ENCODE assay signal across 8 cellular contexts in the genomic region with DNA sequence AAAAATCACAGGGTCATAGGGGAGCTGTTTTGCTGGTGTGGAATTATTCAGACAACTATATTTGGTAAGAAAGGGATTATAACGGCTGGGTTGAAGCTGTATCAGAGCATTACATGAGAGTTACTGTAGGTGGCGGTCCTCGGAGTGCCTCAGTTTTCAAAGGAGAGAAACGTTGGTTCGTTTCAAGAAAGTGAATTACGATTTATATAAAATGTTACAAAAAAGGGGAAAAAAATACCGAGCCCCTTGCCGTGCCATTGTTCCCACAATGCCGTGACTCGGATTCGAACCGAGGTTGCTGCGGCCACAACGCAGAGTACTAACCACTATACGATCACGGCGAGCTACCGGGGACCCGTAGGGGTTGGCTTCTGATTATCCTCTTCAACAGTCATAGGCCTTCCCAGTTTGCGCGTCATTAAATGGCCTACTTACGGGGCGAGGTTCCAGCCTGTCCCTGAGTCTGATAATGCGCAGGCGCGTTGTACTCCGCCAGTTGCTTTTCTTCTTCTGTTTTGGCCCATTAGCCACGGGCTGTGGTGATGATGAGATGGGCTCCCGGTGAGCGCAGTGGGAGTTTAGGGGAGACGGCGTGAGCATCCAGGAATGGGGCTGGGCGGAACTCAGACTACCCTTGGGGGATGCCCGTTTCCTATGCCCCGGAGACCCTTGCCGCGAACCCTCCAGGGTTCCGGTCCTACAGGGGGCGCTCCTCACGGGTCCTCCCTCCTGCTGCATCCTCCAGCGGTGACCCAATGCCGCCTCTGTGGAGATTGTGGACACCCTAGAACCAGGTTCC. TPM values are rescaled to one million over a fixed set of nuclear protein-coding genes. Genes with fewer than 3 reads are reported as not detected.
DNase-seq lines count a peak whose midpoint lies in the region; ATAC-seq and TF ChIP-seq lines count a peak whose summit lies in the region.

No MANE protein-coding gene starts in this region.

- H3K79me2 ChIP-seq in SK-N-SH (ENCODE audit: insufficient read depth) (no peaks in the 10 kb centered on the region), trophoblast cell (ENCODE audit: control insufficient read depth, insufficient read depth, low read length, poor library complexity) (peaks cover 1% of the 10 kb centered on the region)

- H3K4me1 ChIP-seq in SK-N-SH (ENCODE audit: control insufficient read depth in 1 of 2, insufficient read depth in 2 of 2, low read depth in 1 of 2, low read length in 1 of 2) (peaks cover 0 to 4% of the 10 kb centered on the region in 2 experiments; a peak in 1 of 4 replicates), cardiac muscle cell (ENCODE audit: low read depth) (no peaks in the 10 kb centered on the region), trophoblast cell (ENCODE audit: control insufficient read depth in 1 of 2, insufficient read depth in 2 of 2, low read length in 2 of 2) (no peaks in the 10 kb centered on the region)

- no peaks in the 10 kb centered on the region for H4K20me1 ChIP-seq in SK-N-SH (ENCODE audit: insufficient read depth)

- CTCF ChIA-PET in HEK293T (lab: Yijun Ruan, JAX): interaction anchor here (0.6 to 1.6 kb wide), 4 partner anchors 9 to 35 kb away, joined by 3 to 4 read pairs (median 4); no protein-coding TSS in a partner anchor
- CTCF ChIA-PET in SK-N-SH (lab: Yijun Ruan, JAX): interaction anchor here (0.8 to 10.1 kb wide), 22 partner anchors 8 to 388 kb away, joined by 3 to 226 read pairs (median 5); a partner anchor contains a TSS

- ATAC-seq in activated naive CD8-positive, alpha-beta T cell treated with anti-CD3 and anti-CD28 coated beads, Interleukin-2, amount 10 ng/mL, durations not matched to agents 7 days and 5 days (ENCODE audit: low read depth): peak; percentile 77

- no peak overlapping the region for H2BK12ac ChIP-seq in trophoblast cell (ENCODE audit: low read length)

- H3K27ac ChIP-seq in SK-N-SH (ENCODE audit: low read depth in 2 of 2, low read length in 1 of 2) (peak overlapping the region; percentile 93 to 94), cardiac muscle cell (peak overlapping the region; percentile 75), trophoblast cell (ENCODE audit: low read depth, low read length) (no peak overlapping the region)

- no peak overlapping the region for H3K18ac ChIP-seq in trophoblast cell (ENCODE audit: low read length)

- H4K8ac ChIP-seq in trophoblast cell (ENCODE audit: low read depth, low read length): peak overlapping the region; percentile 71

- no peak overlapping the region for H2AK5ac ChIP-seq in trophoblast cell (ENCODE audit: low read length)

- H3K23ac ChIP-seq in trophoblast cell (ENCODE audit: low read length): no peak overlapping the region

- TF ChIP-seq CTCF in SK-N-SH (IDR thresholded peaks at IDR 0.05) (peak; percentile 94), cardiac muscle cell (IDR thresholded peaks at IDR 0.05; ENCODE audit: low read depth, low read length) (peak; percentile 86), type B pancreatic cell (conservative IDR thresholded peaks at IDR 0.05) (peak; percentile 74)

- H3K9me3 Mint-ChIP-seq in activated naive CD8-positive, alpha-beta T cell treated with anti-CD3 and anti-CD28 coated beads, Interleukin-2, amount 10 ng/mL, durations not matched to agents 7 days and 5 days: no peaks in the 10 kb centered on the region
- no peaks in the 10 kb centered on the region for H3K9me3 Mint-ChIP-seq in type B pancreatic cell

- peak overlapping the region; percentile 31 for H4K12ac ChIP-seq in trophoblast cell (ENCODE audit: low read depth, low read length)

- POLR2A ChIA-PET in HEK293T (lab: Yijun Ruan, JAX) (interaction anchor here (0.9 to 2.7 kb wide), 6 partner anchors 11 to 204 kb away, joined by 3 to 17 read pairs (median 5); a partner anchor contains a TSS), SK-N-SH (lab: Yijun Ruan, JAX) (interaction anchor here (0.9 to 6.3 kb wide), 6 partner anchors 13 to 81 kb away, joined by 4 to 66 read pairs (median 5); a partner anchor contains a TSS)
- POLR2A ChIA-PET in activated naive CD8-positive, alpha-beta T cell treated with anti-CD3 and anti-CD28 coated beads, Interleukin-2, amount 10 ng/mL, durations not matched to agents 7 days and 5 days (lab: Charles Lee): interaction anchor here (0.7 to 5.0 kb wide), 15 partner anchors 8 to 389 kb away, joined by 3 to 40 read pairs (median 5); a partner anchor contains a TSS

- H3K4me1 Mint-ChIP-seq in activated naive CD8-positive, alpha-beta T cell treated with anti-CD3 and anti-CD28 coated beads, Interleukin-2, amount 10 ng/mL, durations not matched to agents 7 days and 5 days: peaks cover 14% of the 10 kb centered on the region
- H3K4me1 Mint-ChIP-seq in type B pancreatic cell (ENCODE audit: unreplicated experiment): peaks cover 4% of the 10 kb centered on the region

- peaks cover 4% of the 10 kb centered on the region for H3K79me1 ChIP-seq in trophoblast cell (ENCODE audit: low read length)

- DNase-seq in HEK293T (ENCODE audit: extremely low spot score) (peak; percentile 69), NAMALWA (ENCODE audit: low spot score) (peak; percentile 98), SK-N-SH (peak; percentile 74), cardiac muscle cell (ENCODE audit: low read depth in 1 of 2, low spot score in 1 of 2) (peak; percentile 95 to 98), trophoblast cell (peak; percentile 97 to 99), type B pancreatic cell (ENCODE audit: extremely low spot score, unreplicated experiment) (peak; percentile 96)
- DNase-seq in activated naive CD8-positive, alpha-beta T cell treated with anti-CD3 and anti-CD28 coated beads, Interleukin-2, amount 10 ng/mL, durations not matched to agents 7 days and 5 days: peak; percentile 89

- H2BK5ac ChIP-seq in trophoblast cell (ENCODE audit: low read depth, low read length, poor library complexity): peak overlapping the region; percentile 10

- H2AFZ ChIP-seq in SK-N-SH (ENCODE audit: low read depth): peak overlapping the region; percentile 98
- H2AFZ ChIP-seq in trophoblast cell (ENCODE audit: insufficient read depth, low read length, poor library complexity): peak overlapping the region; percentile 87

- H3K4me3 Mint-ChIP-seq in activated naive CD8-positive, alpha-beta T cell treated with anti-CD3 and anti-CD28 coated beads, Interleukin-2, amount 10 ng/mL, durations not matched to agents 7 days and 5 days: no peak overlapping the region
- no peak overlapping the region for H3K4me3 Mint-ChIP-seq in type B pancreatic cell

- no peak overlapping the region for H3K27ac Mint-ChIP-seq in activated naive CD8-positive, alpha-beta T cell treated with anti-CD3 and anti-CD28 coated beads, Interleukin-2, amount 10 ng/mL, durations not matched to agents 7 days and 5 days
- no peak overlapping the region for H3K27ac Mint-ChIP-seq in type B pancreatic cell

- H3K9me3 ChIP-seq in SK-N-SH (no peaks in the 10 kb centered on the region), cardiac muscle cell (ENCODE audit: low read depth) (no peaks in the 10 kb centered on the region), trophoblast cell (ENCODE audit: insufficient read depth, low read depth, low read length) (no peaks in the 10 kb centered on the region)

- H3K36me3 Mint-ChIP-seq in activated naive CD8-positive, alpha-beta T cell treated with anti-CD3 and anti-CD28 coated beads, Interleukin-2, amount 10 ng/mL, durations not matched to agents 7 days and 5 days: no peaks in the 10 kb centered on the region
- H3K36me3 Mint-ChIP-seq in type B pancreatic cell: no peaks in the 10 kb centered on the region

- WGBS in SK-N-SH (ENCODE audit: low lambda C conversion rate): under 1% methylated on average over 22 of the region's 42 CpGs
- no CpG with 5 or more reads among the region's 42 CpGs for WGBS in trophoblast cell (ENCODE audit: extremely low coverage, insufficient coverage, insufficient read length)

- peak overlapping the region; percentile 74 for H3K9ac ChIP-seq in SK-N-SH
- H3K9ac ChIP-seq in trophoblast cell (ENCODE audit: low read length): no peak overlapping the region

- no peak overlapping the region for H3K14ac ChIP-seq in trophoblast cell (ENCODE audit: low read length)

- no peak overlapping the region for H2BK120ac ChIP-seq in trophoblast cell (ENCODE audit: insufficient read depth, low read length, poor library complexity)

- TF ChIP-seq EP300 in SK-N-SH (IDR thresholded peaks at IDR 0.05; ENCODE audit: borderline replicate concordance in 1 of 2, low read depth in 1 of 2, low read length in 1 of 2): peak in 1 of 2 experiments; percentile 52; a peak in 1 of 4 replicates

- H3K27me3 Mint-ChIP-seq in activated naive CD8-positive, alpha-beta T cell treated with anti-CD3 and anti-CD28 coated beads, Interleukin-2, amount 10 ng/mL, durations not matched to agents 7 days and 5 days: peaks cover 6% of the 10 kb centered on the region
- peaks cover 10% of the 10 kb centered on the region for H3K27me3 Mint-ChIP-seq in type B pancreatic cell

- H3K36me3 ChIP-seq in SK-N-SH (replicated peaks in 1 of 2; ENCODE audit: control insufficient read depth in 1 of 2, insufficient read depth in 2 of 2, low read length in 1 of 2) (no peaks in the 10 kb centered on the region), cardiac muscle cell (no peaks in the 10 kb centered on the region), trophoblast cell (ENCODE audit: control insufficient read depth in 1 of 2, insufficient read depth in 2 of 2, low read length in 2 of 2) (no peaks in the 10 kb centered on the region)

- no peak overlapping the region for H3K4ac ChIP-seq in trophoblast cell (ENCODE audit: low read depth, low read length)

- H4K91ac ChIP-seq in trophoblast cell (ENCODE audit: low read depth, low read length): no peak overlapping the region

- H3K4me3 ChIP-seq in GM08714 (ENCODE audit: low read length): peak overlapping the region; percentile 63
- H3K4me3 ChIP-seq in SK-N-SH (ENCODE audit: low read depth in 2 of 2, low read length in 1 of 2): peak overlapping the region; percentile 70 to 87
- H3K4me3 ChIP-seq in cardiac muscle cell: peak overlapping the region; percentile 44
- H3K4me3 ChIP-seq in trophoblast cell (ENCODE audit: low read depth, low read length): peak overlapping the region; percentile 78

- H3F3A ChIP-seq in SK-N-SH (replicated peaks; ENCODE audit: insufficient read depth): peaks cover 35% of the 10 kb centered on the region

- H3K27me3 ChIP-seq in SK-N-SH (ENCODE audit: insufficient read depth) (no peaks in the 10 kb centered on the region), cardiac muscle cell (no peaks in the 10 kb centered on the region), trophoblast cell (ENCODE audit: insufficient read depth, low read length) (no peaks in the 10 kb centered on the region)

- H3K9me2 ChIP-seq in SK-N-SH: no peaks in the 10 kb centered on the region

- TF ChIP-seq RAD21 in SK-N-SH (IDR thresholded peaks at IDR 0.05; ENCODE audit: low read length): peak; percentile 28

- peak overlapping the region; percentile 98 for H3K4me2 ChIP-seq in SK-N-SH
- H3K4me2 ChIP-seq in trophoblast cell (ENCODE audit: low read length): peak overlapping the region; percentile 85

RNA-seq across cellular contexts. Expression of a gene that starts 10.8 kb away (rescaled TPM):
- polyA plus RNA-seq in SK-N-SH (2012; rRNA removed) (4.4 and 5.5 TPM in 2 replicates), cardiac muscle cell (24.9 and 26.9 TPM in 2 replicates)
- polyA plus RNA-seq in SK-N-SH (2012; cell fraction: cytosol; rRNA removed): 3.3 and 4.2 TPM in 2 replicates
- polyA plus RNA-seq in SK-N-SH (2012; cell fraction: nucleus; rRNA removed): 4.8 and 7.5 TPM in 2 replicates
- 1 to 10 TPM; 2.1 to 2.3 TPM for total RNA-seq in activated naive CD8-positive, alpha-beta T cell treated with anti-CD3 and anti-CD28 coated beads, Interleukin-2, amount 10 ng/mL, durations not matched to agents 7 days and 5 days
- total RNA-seq in cardiac muscle cell (20.0 and 20.8 TPM in 2 replicates), type B pancreatic cell (ENCODE audit: low replicate concordance) (10.9 and 29.0 TPM in 2 replicates)
- polyA plus RNA-seq in trophoblast cell (2013): 7.0 and 7.8 TPM in 2 replicates

RNA-seq across cellular contexts. Expression of a gene that starts 53.5 kb away (rescaled TPM):
- polyA plus RNA-seq in SK-N-SH (2012; rRNA removed): not detected in 2 replicates
- polyA plus RNA-seq in SK-N-SH (2012; cell fraction: cytosol; rRNA removed): not detected in 2 replicates
- polyA plus RNA-seq in SK-N-SH (2012; cell fraction: nucleus; rRNA removed): not detected in 2 replicates
- total RNA-seq in activated naive CD8-positive, alpha-beta T cell treated with anti-CD3 and anti-CD28 coated beads, Interleukin-2, amount 10 ng/mL, durations not matched to agents 7 days and 5 days: not detected
- not detected in 2 replicates for total RNA-seq in cardiac muscle cell
- polyA plus RNA-seq in cardiac muscle cell: 0.10 and 0.31 TPM in 2 replicates
- polyA plus RNA-seq in trophoblast cell (2013): 0.03 TPM in 2 replicates
- total RNA-seq in type B pancreatic cell (ENCODE audit: low replicate concordance): 0.14 and 2.4 TPM in 2 replicates
